In genomic region chr15:70088427-70088826, GRCh38 we compare ENCODE assay signal across 18 cellular contexts. TPM values are rescaled to one million over a fixed set of nuclear protein-coding genes. Genes with fewer than 3 reads are reported as not detected.
DNase-seq lines count a peak whose midpoint lies in the region; ATAC-seq, FAIRE-seq and TF ChIP-seq lines count a peak whose summit lies in the region.
"Had no signal": no experiment of that assay in that cellular context is flagged by ENCODE, and none has a peak within 500 bp of the region (broad histone marks: within the 10 kb centered on the region; RNA-seq: fewer than 3 reads in every experiment).

No MANE protein-coding gene starts in this region.

- H3K9me3 Mint-ChIP-seq in CD4-positive, alpha-beta T cell: no peaks in the 10 kb centered on the region
- H3K9me3 Mint-ChIP-seq: naive thymus-derived CD8-positive, alpha-beta T cell had no signal

- no peaks in the 10 kb centered on the region for H3K27me3 Mint-ChIP-seq in CD4-positive, alpha-beta T cell
- H3K27me3 Mint-ChIP-seq: naive thymus-derived CD8-positive, alpha-beta T cell had no signal

- peaks cover 4% of the 10 kb centered on the region for H3K9me1 ChIP-seq in K562 (ENCODE audit: control insufficient read depth, insufficient read depth, low read length)

- no peak overlapping the region for H2AFZ ChIP-seq in K562 (ENCODE audit: low read depth, low read length)

- H3K9ac ChIP-seq in K562 (ENCODE audit: insufficient read depth in 1 of 2, low read depth in 2 of 2, low read length in 2 of 2) (no peak overlapping the region), muscle layer of colon (ENCODE audit: low read length) (no peak overlapping the region)

- peaks cover 98% of the 10 kb centered on the region for H3K36me3 Mint-ChIP-seq in CD4-positive, alpha-beta T cell (ENCODE audit: low read depth)

- no peak for FAIRE-seq in K562 (lab: Jason Lieb, UNC)
- FAIRE-seq: endothelial cell of umbilical vein had no signal

- TF ChIP-seq EP300 in K562 (IDR thresholded peaks at IDR 0.05; ENCODE audit: low read length): no peak

- peaks cover 98% of the 10 kb centered on the region for H3K4me1 Mint-ChIP-seq in CD4-positive, alpha-beta T cell (ENCODE audit: low read depth)

- CTCF ChIA-PET in K562 (lab: Yijun Ruan, JAX; ENCODE audit: low intra/inter-chr PET ratio): no interaction called here
- CTCF ChIA-PET in CD4-positive, alpha-beta T cell (lab: Charles Lee): no interaction called here

- POLR2A ChIA-PET in K562 (lab: Yijun Ruan, JAX): interaction anchor here (0.6 to 0.8 kb wide), 2 partner anchors 9 to 1479 kb away, joined by 3 read pairs; partner anchors contain the start of gene TLE3
- POLR2A ChIA-PET in CD4-positive, alpha-beta T cell (lab: Charles Lee): no interaction called here

- no peak overlapping the region for H3K27ac Mint-ChIP-seq in CD4-positive, alpha-beta T cell

- intact Hi-C loops in K562 (cut with micrococcal nuclease): no loop called here
- intact Hi-C loops in CD4-positive, alpha-beta T cell (cut with DNase I, micrococcal nuclease): no loop called here
- intact Hi-C loops in right lobe of liver (cut with DNase I): no loop called here

- H3K4me3 ChIP-seq in K562: no peak overlapping the region
- H3K4me3 ChIP-seq in muscle layer of colon (ENCODE audit: low read depth in 1 of 2, low read length in 2 of 2): no peak overlapping the region
- no peak overlapping the region for H3K4me3 ChIP-seq in right lobe of liver

- DNase-seq in DMS153 treated with DMSO at 0.1 percent for 48 hours (lab: John Stamatoyannopoulos, UW; ENCODE audit: unreplicated experiment): peak; percentile 19
- DNase-seq in NCI-H187 treated with DMSO at 0.1 percent for 48 hours (lab: John Stamatoyannopoulos, UW): peak; percentile 84
- no peak for DNase-seq in K562 (ENCODE audit: extremely low read depth in 1 of 4, low spot score in 3 of 4)
- no peak for DNase-seq in CD4-positive, alpha-beta T cell
- DNase-seq in hypothalamus (lab: John Stamatoyannopoulos, UW): no peak
- no peak for DNase-seq in right lobe of liver
- DNase-seq: ACHN; activated CD4-positive, CD25-positive, alpha-beta regulatory T cell treated with anti-CD3 and anti-CD28 coated beads, Interleukin-2, amount 50 U/mL, for 72 hours; activated CD8-positive, alpha-beta memory T cell treated with anti-CD3 and anti-CD28 coated beads, Interleukin-2, amount 50 U/mL, for 48 hours; GOT3; KG1; left colon; naive thymus-derived CD8-positive, alpha-beta T cell; NCI-H2171; stimulated activated naive CD4-positive, alpha-beta T cell treated with Interleukin-2 at 50 U/mL for 16 hours had no signal

- H3K4me3 Mint-ChIP-seq in CD4-positive, alpha-beta T cell: no peak overlapping the region

- TF ChIP-seq CTCF in K562 (IDR thresholded peaks at IDR 0.05 in 2 of 3, conservative IDR thresholded peaks at IDR 0.05 in 1 of 3; ENCODE audit: insufficient read depth in 2 of 3, low read depth in 1 of 3, low read length in 3 of 3): no peak
- no peak for TF ChIP-seq CTCF in CD4-positive, alpha-beta T cell (IDR thresholded peaks at IDR 0.05)
- no peak for TF ChIP-seq CTCF in right lobe of liver (IDR thresholded peaks at IDR 0.05)

- TF ChIP-seq RAD21 in K562 (CRISPR knock-in tag; conservative IDR thresholded peaks at IDR 0.05 in 1 of 2, IDR thresholded peaks at IDR 0.05 in 1 of 2): no peak

- H3K27me3 ChIP-seq in K562 (ENCODE audit: control insufficient read depth in 2 of 2, insufficient read depth in 2 of 2, low read length in 2 of 2) (no peaks in the 10 kb centered on the region), muscle layer of colon (ENCODE audit: control insufficient read depth in 1 of 2, insufficient read depth in 2 of 2, low read length in 2 of 2) (no peaks in the 10 kb centered on the region), right lobe of liver (no peaks in the 10 kb centered on the region)
- no peaks in the 10 kb centered on the region for H3K27me3 ChIP-seq in CD4-positive, alpha-beta T cell (ENCODE audit: control insufficient read depth, insufficient read depth, low read length)

- H3K4me2 ChIP-seq in K562 (ENCODE audit: insufficient read depth, low read length): no peak overlapping the region

- 96% methylated on average over 2 of the region's 2 CpGs for WGBS in K562 (ENCODE audit: insufficient coverage, low coverage, missing lambda C conversion rate)
- 88% methylated on average over 2 of the region's 2 CpGs for WGBS in right lobe of liver (ENCODE audit: insufficient coverage, low coverage, low lambda C conversion rate, missing lambda C conversion rate)

- peaks cover 43% of the 10 kb centered on the region for H4K20me1 ChIP-seq in K562 (replicated peaks; ENCODE audit: control insufficient read depth, insufficient read depth, low read length)

- no TSS peak for BruUV-seq in K562 (replicated peaks; lab: Mats Ljungman, UMichigan)

- peaks cover 94% of the 10 kb centered on the region for H3K79me2 ChIP-seq in K562 (ENCODE audit: control insufficient read depth, insufficient read depth, low read length)

- no peak overlapping the region for H3K27ac ChIP-seq in K562 (ENCODE audit: extremely low read depth, low read depth, low read length)
- H3K27ac ChIP-seq in muscle layer of colon (ENCODE audit: low read depth, low read length): peak overlapping the region; percentile 70
- H3K27ac ChIP-seq in CD4-positive, alpha-beta T cell (ENCODE audit: low read depth, low read length): no peak overlapping the region
- H3K27ac ChIP-seq in right lobe of liver: no peak overlapping the region

- no peak for ATAC-seq in K562
- ATAC-seq in GM21825 (IDR thresholded peaks at IDR 0.05; ENCODE audit: unreplicated experiment): no peak
- ATAC-seq in CD4-positive, alpha-beta T cell (ENCODE audit: poor library complexity): no peak
- ATAC-seq in right lobe of liver: no peak
- ATAC-seq: left colon; naive thymus-derived CD8-positive, alpha-beta T cell had no signal

- H3K4me1 ChIP-seq in K562 (replicated peaks in 1 of 2; ENCODE audit: control insufficient read depth in 2 of 2, insufficient read depth in 2 of 2, low read length in 2 of 2) (peaks cover 40 to 70% of the 10 kb centered on the region in 2 experiments), muscle layer of colon (ENCODE audit: insufficient read depth, low read length) (peaks cover 61% of the 10 kb centered on the region), right lobe of liver (peaks cover 0 to 31% (median 13%) of the 10 kb centered on the region in 4 donors)

- in situ Hi-C loops in K562 (cut with MboI): no loop called here

- H3K9me3 ChIP-seq in K562 (replicated peaks; ENCODE audit: control insufficient read depth, insufficient read depth, low read depth, low read length) (no peaks in the 10 kb centered on the region), muscle layer of colon (ENCODE audit: low read length) (no peaks in the 10 kb centered on the region), right lobe of liver (no peaks in the 10 kb centered on the region)
- H3K9me3 ChIP-seq in CD4-positive, alpha-beta T cell (ENCODE audit: control insufficient read depth, low read length): no peaks in the 10 kb centered on the region

- TF ChIP-seq POLR2A in K562 (conservative IDR thresholded peaks at IDR 0.05) (no peak), right lobe of liver (IDR thresholded peaks at IDR 0.05) (no peak)

- H3K36me3 ChIP-seq in K562 (ENCODE audit: control insufficient read depth, insufficient read depth, low read length) (peaks cover 94% of the 10 kb centered on the region), muscle layer of colon (ENCODE audit: insufficient read depth, low read length) (peaks cover 28% of the 10 kb centered on the region), right lobe of liver (peaks cover 0 to 27% (median 6%) of the 10 kb centered on the region in 4 donors)

TF ChIP-seq in K562, 482 proteins besides CTCF, POLR2A, EP300 and RAD21:
- TF ChIP-seq U2AF1 (optimal IDR thresholded peaks at IDR 0.05; ENCODE audit: low read depth, low read length) (no peak), ZNF512 (tag; IDR thresholded peaks at IDR 0.05) (peak; percentile 43; the same call in 1 of the 2 replicates)

RNA-seq across cellular contexts. Expression of gene TLE3, which starts 9.3 kb away (rescaled TPM):
- 47.5 and 98.2 TPM in 2 replicates for total RNA-seq in K562 (2011; cell fraction: chromatin; rRNA removed; ENCODE audit: low replicate concordance)
- 56.7 and 69.2 TPM in 2 replicates for total RNA-seq in K562 (2011; cell fraction: nucleolus; rRNA removed)
- 49.1 and 56.6 TPM in 2 replicates for total RNA-seq in K562 (2011; cell fraction: nucleoplasm; rRNA removed)
- total RNA-seq in K562 (2014; rRNA removed) (26.9 and 31.6 TPM in 2 replicates), K562 (2014; rRNA removed; fragmentation: Illumina TruSeq; extraction: Trizol) (13.4 and 14.2 TPM in 2 replicates), K562 (2015; rRNA removed; fragmentation: Illumina TruSeq; extraction: Trizol) (14.1 and 14.3 TPM in 2 replicates), K562 (2021) (78.3 and 84.2 TPM in 2 replicates), right lobe of liver (10 to 100 TPM in 5 of 6 experiments, 1 to 10 TPM in 1; 8.9 to 38.2 (median 21.2) TPM)
- polyA plus RNA-seq in K562 (2011; rRNA removed) (6.4 and 14.8 TPM in 2 replicates), K562 (2014; fragmentation: Illumina TruSeq; extraction: Trizol) (14.4 and 30.2 TPM in 2 replicates), K562 (2014; fragmentation: Nextera tagmentation; extraction: Ambion mirVana) (1 to 10 TPM; 1.5 to 2.3 TPM), K562 (2014; rRNA removed) (21.1 and 25.2 TPM in 2 replicates)
- polyA plus RNA-seq in K562 (2011; cell fraction: cytosol; rRNA removed): 8.4 and 9.7 TPM in 2 replicates
- 34.5 and 47.6 TPM in 2 replicates for polyA plus RNA-seq in K562 (2011; cell fraction: nucleus; rRNA removed)
- 33.7 and 52.9 TPM in 2 replicates for polyA plus RNA-seq in K562 (2012)
- 32.3 and 47.1 TPM in 2 replicates for polyA minus RNA-seq in K562 (2011; rRNA and poly(A)+ RNA removed)
- polyA minus RNA-seq in K562 (2011; cell fraction: cytosol; rRNA and poly(A)+ RNA removed): 34.6 and 56.1 TPM in 2 replicates
- polyA minus RNA-seq in K562 (2011; cell fraction: nucleus; rRNA and poly(A)+ RNA removed): 45.1 and 56.8 TPM in 2 replicates
- 100 to 1,000 TPM; 159 to 167 TPM for total RNA-seq in CD4-positive, alpha-beta T cell

Comparison
In these comparisons a context has a peak if more than half of its experiments do, and no peak if none do; other contexts are left out.
1. DNase-seq: peak in DMS153 treated with DMSO at 0.1 percent for 48 hours (single experiment) and NCI-H187 treated with DMSO at 0.1 percent for 48 hours (single experiment); none in K562 (0 of 4), CD4-positive, alpha-beta T cell (0 of 10), hypothalamus (0 of 51) and right lobe of liver (0 of 3).